Comparison of ENCODE assay signal across 8 cellular contexts in genomic region chr1:91754348-91754747, GRCh38.
DNase-seq lines count a peak whose midpoint lies in the region; ATAC-seq and TF ChIP-seq lines count a peak whose summit lies in the region.

No MANE protein-coding gene starts in this region.

- peak overlapping the region; percentile 88 for H3K27ac Mint-ChIP-seq in activated naive CD8-positive, alpha-beta T cell treated with anti-CD3 and anti-CD28 coated beads for 36 hours

- peak; percentile 60 for DNase-seq in activated naive CD8-positive, alpha-beta T cell treated with anti-CD3 and anti-CD28 coated beads for 36 hours
- DNase-seq in stimulated activated CD4-positive, alpha-beta T cell treated with anti-CD3 and anti-CD28 coated beads, Interleukin-12 subunit alpha, Interleukin-12 subunit beta, amount 100 ng/mL, for 24 hours (ENCODE audit: low read depth in 2 of 2), result peak; percentile 32 to 52
- DNase-seq in sciatic nerve (ENCODE audit: low spot score) (no peak), upper lobe of left lung (no peak), Karpas-422 (no peak)

- H3K27me3 ChIP-seq in upper lobe of left lung (no peaks in the 10 kb centered on the region), Karpas-422 (ENCODE audit: low read length) (no peaks in the 10 kb centered on the region)

- H2AFZ ChIP-seq in Karpas-422 (ENCODE audit: low read length), result no peak overlapping the region

- peaks cover 2% of the 10 kb centered on the region for H3K27me3 Mint-ChIP-seq in activated naive CD8-positive, alpha-beta T cell treated with anti-CD3 and anti-CD28 coated beads for 36 hours

- H3K27ac ChIP-seq in upper lobe of left lung (peak overlapping the region in 2 of 4 donors; percentile 32 to 50), Karpas-422 (ENCODE audit: low read length) (no peak overlapping the region)

- H4K20me1 ChIP-seq in Karpas-422 (ENCODE audit: insufficient read depth, low read depth, low read length), result no peaks in the 10 kb centered on the region

- TF ChIP-seq CTCF in upper lobe of left lung (IDR thresholded peaks at IDR 0.05), result no peak

- peaks cover 0 to 20% (median 0%) of the 10 kb centered on the region in 4 donors for H3K36me3 ChIP-seq in upper lobe of left lung
- H3K36me3 ChIP-seq in Karpas-422 (ENCODE audit: insufficient read depth, low read length), result no peaks in the 10 kb centered on the region

- H3K9me3 ChIP-seq in upper lobe of left lung (no peaks in the 10 kb centered on the region), Karpas-422 (ENCODE audit: low read length) (no peaks in the 10 kb centered on the region)

- H3K79me2 ChIP-seq in Karpas-422 (ENCODE audit: low read length), result no peaks in the 10 kb centered on the region

- no peak for TF ChIP-seq POLR2A in upper lobe of left lung (IDR thresholded peaks at IDR 0.05)

- peak overlapping the region; percentile 40 for H3K4me3 Mint-ChIP-seq in activated naive CD8-positive, alpha-beta T cell treated with anti-CD3 and anti-CD28 coated beads for 36 hours

- H3K9me3 Mint-ChIP-seq in activated naive CD8-positive, alpha-beta T cell treated with anti-CD3 and anti-CD28 coated beads for 36 hours, result peaks cover 2% of the 10 kb centered on the region

- H3K4me1 Mint-ChIP-seq in activated naive CD8-positive, alpha-beta T cell treated with anti-CD3 and anti-CD28 coated beads for 36 hours, result peaks cover 42% of the 10 kb centered on the region

- peaks cover 3% of the 10 kb centered on the region for H3K36me3 Mint-ChIP-seq in activated naive CD8-positive, alpha-beta T cell treated with anti-CD3 and anti-CD28 coated beads for 36 hours

- 72 to 80% methylated on average over 3 of the region's 3 CpGs for WGBS in upper lobe of left lung, 2 donors

- no peaks in the 10 kb centered on the region for H3K9me2 ChIP-seq in Karpas-422 (replicated peaks; ENCODE audit: insufficient read depth, low read length)

- intact Hi-C loops in sciatic nerve (cut with DNase I), result no loop called here

- no peak overlapping the region for H3K4me2 ChIP-seq in Karpas-422 (ENCODE audit: low read depth, low read length, poor library complexity, severe bottlenecking)

- H3K4me3 ChIP-seq in upper lobe of left lung (no peak overlapping the region), Karpas-422 (ENCODE audit: low read length) (no peak overlapping the region)

- ATAC-seq in GM19395 (IDR thresholded peaks at IDR 0.05; ENCODE audit: unreplicated experiment) (peak; percentile 68), HG02973 (IDR thresholded peaks at IDR 0.05; ENCODE audit: unreplicated experiment) (peak; percentile 62), HG03354 (IDR thresholded peaks at IDR 0.05; ENCODE audit: poor library complexity, severe bottlenecking, unreplicated experiment) (no peak), sciatic nerve (no peak), upper lobe of left lung (ENCODE audit: low FRiP score in 2 of 2) (no peak)

- peaks cover 16 to 37% (median 20%) of the 10 kb centered on the region in 4 donors for H3K4me1 ChIP-seq in upper lobe of left lung
- no peaks in the 10 kb centered on the region for H3K4me1 ChIP-seq in Karpas-422 (ENCODE audit: low read length)

- TF ChIP-seq EP300 in upper lobe of left lung (IDR thresholded peaks at IDR 0.05), result no peak

- no peak overlapping the region for H3K9ac ChIP-seq in Karpas-422 (ENCODE audit: low read length)

Comparison
In these comparisons a context has a peak if more than half of its experiments do, and no peak if none do; other contexts are left out.
1. ATAC-seq: peak in GM19395 (single experiment) and HG02973 (single experiment); none in HG03354 (single experiment), sciatic nerve (single experiment) and upper lobe of left lung (0 of 2).
2. DNase-seq: peak in activated naive CD8-positive, alpha-beta T cell treated with anti-CD3 and anti-CD28 coated beads for 36 hours (single experiment) and stimulated activated CD4-positive, alpha-beta T cell treated with anti-CD3 and anti-CD28 coated beads, Interleukin-12 subunit alpha, Interleukin-12 subunit beta, amount 100 ng/mL, for 24 hours (2 of 2); none in sciatic nerve (single experiment), upper lobe of left lung (0 of 2) and Karpas-422 (single experiment).